In genomic region chrX:150577174-150577573, GRCh38 we compare ENCODE assay signal across 14 cellular contexts. TPM values are rescaled to one million over a fixed set of nuclear protein-coding genes. Genes with fewer than 3 reads are reported as not detected.
DNase-seq lines count a peak whose midpoint lies in the region; ATAC-seq and TF ChIP-seq lines count a peak whose summit lies in the region.
"Had no signal": no experiment of that assay in that cellular context is flagged by ENCODE, and none has a peak within 500 bp of the region (broad histone marks: within the 10 kb centered on the region; RNA-seq: fewer than 3 reads in every experiment).

No MANE protein-coding gene starts in this region.

- no peak for DNase-seq in activated T-cell treated with anti-CD3 and anti-CD28 coated beads, Interleukin-2, amount 50 U/mL, for 4 hours
- no peak for DNase-seq in activated T-cell treated with anti-CD3 and anti-CD28 coated beads, Interleukin-2, amount 50 U/mL, for 1 hour
- DNase-seq in LoVo (ENCODE audit: low spot score) (peak; percentile 24), stomach (no peak), Peyer's patch (no peak)
- no peak for DNase-seq in naive thymus-derived CD8-positive, alpha-beta T cell
- DNase-seq: head of caudate nucleus, MG63, NCI-H1694 treated with DMSO at 0.1 percent for 48 hours, NCI-H345, uterus had no signal

- peaks cover 3% of the 10 kb centered on the region for H3K36me3 Mint-ChIP-seq in activated T-cell treated with anti-CD3 and anti-CD28 coated beads, Interleukin-2, amount 50 U/mL, for 4 hours (ENCODE audit: insufficient read depth)
- H3K36me3 Mint-ChIP-seq in activated naive CD8-positive, alpha-beta T cell: no peaks in the 10 kb centered on the region
- H3K36me3 Mint-ChIP-seq in naive thymus-derived CD8-positive, alpha-beta T cell: peaks cover 0 to 4% (median 0%) of the 10 kb centered on the region in 3 donors

- TF ChIP-seq POLR2A in stomach (IDR thresholded peaks at IDR 0.05): no peak
- TF ChIP-seq POLR2A in Peyer's patch (IDR thresholded peaks at IDR 0.05): no peak

- H3K36me3 ChIP-seq in stomach (no peaks in the 10 kb centered on the region), Peyer's patch (no peaks in the 10 kb centered on the region)
- H3K36me3 ChIP-seq: MG63, right atrium auricular region, uterus had no signal

- peaks cover 0 to 63% (median 20%) of the 10 kb centered on the region in 4 donors for H3K4me1 ChIP-seq in stomach
- H3K4me1 ChIP-seq in Peyer's patch: peaks cover 0 to 37% (median 0%) of the 10 kb centered on the region in 4 donors
- H3K4me1 ChIP-seq: uterus had no signal

- no peak overlapping the region for H3K4me3 ChIP-seq in stomach
- no peak overlapping the region for H3K4me3 ChIP-seq in Peyer's patch
- H3K4me3 ChIP-seq: MG63, right atrium auricular region, uterus had no signal

- no peak for TF ChIP-seq CTCF in stomach (IDR thresholded peaks at IDR 0.05)
- no peak for TF ChIP-seq CTCF in Peyer's patch (IDR thresholded peaks at IDR 0.05)

- H3K27me3 ChIP-seq in stomach (no peaks in the 10 kb centered on the region), Peyer's patch (no peaks in the 10 kb centered on the region)
- H3K27me3 ChIP-seq: MG63, right atrium auricular region, uterus had no signal

- no peak for TF ChIP-seq EP300 in stomach (IDR thresholded peaks at IDR 0.05)

- H3K9me3 ChIP-seq in stomach: peaks cover 0 to 5% (median 0%) of the 10 kb centered on the region in 4 donors
- H3K9me3 ChIP-seq in Peyer's patch: no peaks in the 10 kb centered on the region
- H3K9me3 ChIP-seq: MG63, uterus had no signal

- peaks cover 77% of the 10 kb centered on the region for H3K4me1 Mint-ChIP-seq in activated T-cell treated with anti-CD3 and anti-CD28 coated beads, Interleukin-2, amount 50 U/mL, for 4 hours (ENCODE audit: low read depth)
- peaks cover 88% of the 10 kb centered on the region for H3K4me1 Mint-ChIP-seq in activated naive CD8-positive, alpha-beta T cell (ENCODE audit: low read depth)
- H3K4me1 Mint-ChIP-seq in naive thymus-derived CD8-positive, alpha-beta T cell: peaks cover 19 to 82% (median 72%) of the 10 kb centered on the region in 4 donors

- H3K9me3 Mint-ChIP-seq in activated T-cell treated with anti-CD3 and anti-CD28 coated beads, Interleukin-2, amount 50 U/mL, for 4 hours: no peaks in the 10 kb centered on the region
- H3K9me3 Mint-ChIP-seq in activated naive CD8-positive, alpha-beta T cell (ENCODE audit: low read depth): no peaks in the 10 kb centered on the region
- H3K9me3 Mint-ChIP-seq in naive thymus-derived CD8-positive, alpha-beta T cell: no peaks in the 10 kb centered on the region

- no peaks in the 10 kb centered on the region for H3K27me3 Mint-ChIP-seq in activated T-cell treated with anti-CD3 and anti-CD28 coated beads, Interleukin-2, amount 50 U/mL, for 4 hours (ENCODE audit: low read depth)
- H3K27me3 Mint-ChIP-seq in activated naive CD8-positive, alpha-beta T cell: no peaks in the 10 kb centered on the region
- H3K27me3 Mint-ChIP-seq in naive thymus-derived CD8-positive, alpha-beta T cell: no peaks in the 10 kb centered on the region

- H3K4me3 Mint-ChIP-seq in activated T-cell treated with anti-CD3 and anti-CD28 coated beads, Interleukin-2, amount 50 U/mL, for 4 hours: peak overlapping the region; percentile 31
- H3K4me3 Mint-ChIP-seq in activated naive CD8-positive, alpha-beta T cell: peak overlapping the region; percentile 63
- peak overlapping the region in 2 of 10 donors; percentile 37 to 45 for H3K4me3 Mint-ChIP-seq in naive thymus-derived CD8-positive, alpha-beta T cell

- intact Hi-C loops in stomach (cut with DNase I; ENCODE audit: low total_unique reads): no loop called here

- ATAC-seq in activated T-cell treated with anti-CD3 and anti-CD28 coated beads, Interleukin-2, amount 50 U/mL, for 4 hours: no peak
- no peak for ATAC-seq in naive thymus-derived CD8-positive, alpha-beta T cell
- ATAC-seq in GM21390 (IDR thresholded peaks at IDR 0.05; ENCODE audit: unreplicated experiment): no peak

- H3K27ac Mint-ChIP-seq in activated naive CD8-positive, alpha-beta T cell: peak overlapping the region; percentile 98
- H3K27ac Mint-ChIP-seq in naive thymus-derived CD8-positive, alpha-beta T cell: peak overlapping the region; percentile 17 to 93 (median 59)

- no peak overlapping the region for H3K27ac ChIP-seq in stomach
- H3K27ac ChIP-seq in Peyer's patch: no peak overlapping the region
- H3K27ac ChIP-seq: right atrium auricular region, uterus had no signal

- WGBS in stomach, 5 donors: 27 to 50% (median 30%) methylated on average over 1 of the region's 1 CpG

- POLR2A ChIA-PET in naive thymus-derived CD8-positive, alpha-beta T cell (lab: Charles Lee): no interaction called here

RNA-seq across cellular contexts. Expression of gene MTM1, which starts 8.8 kb away (rescaled TPM):
- 10 to 100 TPM; 14.9 to 17.2 (median 15.4) TPM for total RNA-seq in activated T-cell treated with anti-CD3 and anti-CD28 coated beads, Interleukin-2, amount 50 U/mL, for 4 hours
- total RNA-seq in naive thymus-derived CD8-positive, alpha-beta T cell: 10 to 100 TPM; 25.8 to 31.7 TPM
- polyA plus RNA-seq in naive thymus-derived CD8-positive, alpha-beta T cell: 10 to 100 TPM; 12.7 to 13.4 (median 13.2) TPM
- total RNA-seq in stomach (10 to 100 TPM in 3 of 5 donors, 1 to 10 TPM in 2; 5.8 to 28.0 (median 20.5) TPM), Peyer's patch (10 to 100 TPM; 12.4 to 22.2 (median 18.1) TPM)
- 1 to 10 TPM; 3.5 to 5.8 (median 4.7) TPM for polyA plus RNA-seq in stomach
